8 cellular contexts compared by ENCODE assay signal in the genomic region with DNA sequence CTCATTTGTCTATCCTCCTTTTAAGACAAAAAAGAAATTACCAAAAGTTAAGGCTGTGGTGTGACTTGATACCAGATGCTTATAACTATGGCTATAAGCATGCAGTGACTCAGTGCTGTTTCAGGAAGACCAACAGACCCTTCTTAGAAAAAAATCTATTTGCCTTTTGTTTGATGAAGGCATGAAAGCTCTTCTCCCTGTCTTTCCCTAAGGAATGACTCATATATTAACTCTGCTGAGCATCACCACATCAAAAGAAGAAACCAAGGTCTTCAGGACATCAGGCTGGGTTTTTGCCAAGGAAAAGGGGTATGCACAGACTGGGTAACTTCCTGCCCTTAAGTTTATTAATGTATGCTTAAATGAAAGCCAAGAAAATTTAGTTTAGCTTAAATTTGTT. TPM values are rescaled to one million over a fixed set of nuclear protein-coding genes. Genes with fewer than 3 reads are reported as not detected.
DNase-seq lines count a peak whose midpoint lies in the region; ATAC-seq and TF ChIP-seq lines count a peak whose summit lies in the region.

No MANE protein-coding gene starts in this region.

- CTCF ChIA-PET in Panc1 (lab: Charles Lee): no interaction called here

- intact Hi-C loops in Panc1 (cut with micrococcal nuclease; ENCODE audit: unreplicated experiment): loop anchor here (5.0 kb wide), 1 partner anchor 93 kb away; no protein-coding TSS in a partner anchor

- H3K36me3 Mint-ChIP-seq in osteocyte (ENCODE audit: unreplicated experiment): peaks cover 5% of the 10 kb centered on the region

- H3K9me3 ChIP-seq in Panc1 (ENCODE audit: control insufficient read depth, insufficient read depth, low read depth, low read length): peaks cover 3% of the 10 kb centered on the region; the same call in 1 of the 2 replicates

- peaks cover 63% of the 10 kb centered on the region for H3K4me1 ChIP-seq in Panc1 (ENCODE audit: control insufficient read depth, insufficient read depth, low read length)

- in situ Hi-C loops in Panc1 (cut with HindIII; ENCODE audit: low pct_unique_long_range_greater_than_20kb, low sequenced_read_pairs): no loop called here

- H3K27me3 ChIP-seq in Panc1 (ENCODE audit: control insufficient read depth, insufficient read depth, low read length): no peaks in the 10 kb centered on the region

- no peaks in the 10 kb centered on the region for H3K27me3 Mint-ChIP-seq in osteocyte (ENCODE audit: unreplicated experiment)

- POLR2A ChIA-PET in Panc1 (lab: Charles Lee): interaction anchor here (0.6 to 4.4 kb wide), 4 partner anchors 31 to 91 kb away, joined by 3 to 77 read pairs (median 7); no protein-coding TSS in a partner anchor

- H3K4me3 Mint-ChIP-seq in osteocyte (ENCODE audit: unreplicated experiment): peak overlapping the region; percentile 31

- peak overlapping the region; percentile 90 for H3K27ac Mint-ChIP-seq in osteocyte (ENCODE audit: unreplicated experiment)

- ATAC-seq in Panc1 (peak; percentile 72), HG03025 (IDR thresholded peaks at IDR 0.05; ENCODE audit: low FRiP score, unreplicated experiment) (no peak), HG02610 (IDR thresholded peaks at IDR 0.05; ENCODE audit: unreplicated experiment) (no peak)

- TF ChIP-seq CTCF in Panc1 (IDR thresholded peaks at IDR 0.05): no peak
- TF ChIP-seq CTCF in cardiac fibroblast (IDR thresholded peaks at IDR 0.05; ENCODE audit: low read depth, low read length): no peak
- no peak for TF ChIP-seq CTCF in osteocyte (IDR thresholded peaks at IDR 0.05)

- H3K4me1 Mint-ChIP-seq in osteocyte (ENCODE audit: unreplicated experiment): peaks cover 60% of the 10 kb centered on the region

- H3K4me3 ChIP-seq in Panc1 (ENCODE audit: low read depth in 2 of 2, low read length in 2 of 2) (no peak overlapping the region), cardiac fibroblast (replicated peaks in 1 of 2; ENCODE audit: low read depth in 2 of 2, low read length in 2 of 2) (no peak overlapping the region)

- H3K36me3 ChIP-seq in Panc1 (ENCODE audit: control insufficient read depth, insufficient read depth, low read length): peaks cover 10% of the 10 kb centered on the region; the same call in 1 of the 2 replicates

- peaks cover 3% of the 10 kb centered on the region for H3K9me3 Mint-ChIP-seq in osteocyte (ENCODE audit: unreplicated experiment)

- no TSS peak for BruUV-seq in Panc1 (replicated peaks; lab: Mats Ljungman, UMichigan)

- DNase-seq in EH (ENCODE audit: low read depth) (peak; percentile 97), Panc1 (ENCODE audit: low read depth, low spot score) (peak; percentile 66), cardiac fibroblast (ENCODE audit: low read depth in 2 of 2) (peak; percentile 92 to 97), osteocyte (ENCODE audit: extremely low spot score, unreplicated experiment) (no peak), KG1 (lab: John Stamatoyannopoulos, UW) (no peak), HuH-7.5 (ENCODE audit: low spot score) (no peak)

- H3K27ac ChIP-seq in Panc1 (ENCODE audit: low read length): peak overlapping the region; percentile 100

RNA-seq across cellular contexts. Expression of a gene that starts 47.1 kb away (rescaled TPM):
- 281 TPM for total RNA-seq in Panc1 (2021; ENCODE audit: unreplicated experiment)
- 139 TPM for polyA plus RNA-seq in Panc1 (2012; ENCODE audit: insufficient read length)
- total RNA-seq in osteocyte: 364 and 468 TPM in 2 replicates

RNA-seq across cellular contexts. Expression of a gene that starts 47.3 kb away (rescaled TPM):
- total RNA-seq in Panc1 (2021; ENCODE audit: unreplicated experiment) (40.2 TPM), osteocyte (19.6 TPM in 2 replicates)
- 36.1 TPM for polyA plus RNA-seq in Panc1 (2012; ENCODE audit: insufficient read length)

Comparison
In these comparisons a context has a peak if more than half of its experiments do, and no peak if none do; other contexts are left out.
1. DNase-seq: peak in EH (single experiment), Panc1 (single experiment) and cardiac fibroblast (2 of 2); none in osteocyte (single experiment), KG1 (single experiment) and HuH-7.5 (single experiment).